24 cellular contexts compared by ENCODE assay signal in the genomic region with DNA sequence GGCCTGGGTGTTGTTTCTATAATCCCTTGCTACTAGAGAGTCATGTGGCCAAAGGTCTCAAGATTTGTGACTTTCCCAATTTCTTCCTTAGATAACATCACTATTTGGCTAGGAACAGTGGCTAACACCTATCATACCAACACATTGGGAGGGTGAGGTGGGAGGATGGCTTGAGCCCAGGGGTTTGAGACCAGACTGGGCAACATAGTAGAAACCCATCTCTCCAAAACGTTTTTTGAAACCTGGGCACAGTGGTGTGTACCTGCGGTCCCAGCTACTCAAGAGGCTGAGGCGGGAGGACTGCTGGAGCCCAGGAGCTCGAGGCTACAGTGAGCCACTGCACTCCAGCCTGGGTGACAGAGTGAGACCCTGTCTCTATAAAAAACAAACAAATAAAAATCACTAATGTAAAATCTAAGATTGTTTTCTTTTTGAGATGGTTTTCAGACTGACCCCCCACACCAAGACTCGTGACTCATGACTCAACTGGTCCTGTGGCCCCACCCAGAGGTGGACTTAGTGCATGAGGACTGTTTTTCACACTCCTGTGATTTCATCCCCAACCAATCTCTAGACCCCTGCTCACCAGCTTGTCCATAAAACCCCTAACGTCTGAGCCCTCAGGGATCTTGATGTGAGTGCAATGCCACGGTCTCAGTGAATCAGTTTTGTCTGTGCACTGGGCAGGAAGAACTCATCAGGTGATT.
"Had no signal": no experiment of that assay in that cellular context is flagged by ENCODE, and none has a peak within 500 bp of the region (broad histone marks: within the 10 kb centered on the region; RNA-seq: fewer than 3 reads in every experiment).

No MANE protein-coding gene starts in this region.

- H3K9me3 Mint-ChIP-seq: activated T-helper 2 cell treated with anti-CD3 and anti-CD28 coated beads, Interferon-gamma antibody, Interleukin-2, Interleukin-4, amounts not matched to agents 10 μg/mL and 5 μg/mL and 100 μg/mL, durations not matched to agents 14 hours and 24 hours and 36 hours had no signal

- H3K27me3 ChIP-seq: gastroesophageal sphincter had no signal

- H3K27ac ChIP-seq: gastroesophageal sphincter had no signal

- H3K27ac Mint-ChIP-seq: activated CD4-positive, alpha-beta T cell treated with anti-CD3 and anti-CD28 coated beads for 36 hours; activated naive CD8-positive, alpha-beta T cell treated with anti-CD3 and anti-CD28 coated beads for 36 hours; activated T-helper 2 cell treated with anti-CD3 and anti-CD28 coated beads, Interferon-gamma antibody, Interleukin-2, Interleukin-4, amounts not matched to agents 10 μg/mL and 5 μg/mL and 100 μg/mL, durations not matched to agents 14 hours and 24 hours and 36 hours; natural killer cell treated with Interleukin-12 subunit alpha and Interleukin-12 subunit beta and Interleukin-15 and Interleukin-18, amount 100 ng/mL, for 72 hours; progenitor cell of endocrine pancreas; T-helper 1 cell treated with Interleukin-12 subunit alpha and Interleukin-12 subunit beta and Interleukin-4 antibody, amounts not matched to agents 30 μg/mL and 1 μg/mL, for 36 hours; WTC11 had no signal

- H3K36me3 ChIP-seq: gastroesophageal sphincter had no signal

- H3K36me3 Mint-ChIP-seq: activated naive CD8-positive, alpha-beta T cell treated with anti-CD3 and anti-CD28 coated beads for 36 hours; natural killer cell treated with Interleukin-12 subunit alpha and Interleukin-12 subunit beta and Interleukin-15 and Interleukin-18, amount 100 ng/mL, for 72 hours had no signal

- H3K4me1 ChIP-seq: gastroesophageal sphincter had no signal

- H3K9me3 ChIP-seq: gastroesophageal sphincter had no signal

- H3K4me1 Mint-ChIP-seq: activated CD4-positive, alpha-beta T cell treated with anti-CD3 and anti-CD28 coated beads for 36 hours; activated naive CD8-positive, alpha-beta T cell treated with anti-CD3 and anti-CD28 coated beads for 36 hours; central memory CD8-positive, alpha-beta T cell had no signal

- H3K4me3 Mint-ChIP-seq: activated CD4-positive, alpha-beta T cell treated with anti-CD3 and anti-CD28 coated beads for 36 hours; activated naive CD8-positive, alpha-beta T cell treated with anti-CD3 and anti-CD28 coated beads for 36 hours; activated T-cell treated with anti-CD3 and anti-CD28 coated beads, Interleukin-2, amount 50 U/mL, for 4 hours; central memory CD8-positive, alpha-beta T cell; natural killer cell treated with Interleukin-12 subunit alpha and Interleukin-12 subunit beta and Interleukin-15 and Interleukin-18, amount 100 ng/mL, for 72 hours; T-helper 1 cell treated with Interleukin-12 subunit alpha and Interleukin-12 subunit beta and Interleukin-4 antibody, amounts not matched to agents 30 μg/mL and 1 μg/mL, for 36 hours; WTC11 had no signal

- H3K4me3 ChIP-seq: gastroesophageal sphincter, lung had no signal

- ATAC-seq: activated CD4-positive, alpha-beta T cell treated with anti-CD3 and anti-CD28 coated beads for 36 hours; activated T-cell treated with anti-CD3 and anti-CD28 coated beads, Interleukin-2, amount 50 U/mL, for 4 hours; esophagus mucosa; gastroesophageal sphincter; left lobe of liver; natural killer cell treated with Interleukin-12 subunit alpha and Interleukin-12 subunit beta and Interleukin-15 and Interleukin-18, amount 100 ng/mL, for 72 hours; stimulated activated naive CD8-positive, alpha-beta T cell treated with anti-CD3 and anti-CD28 coated beads, Interleukin-15, Interleukin-2, amounts not matched to agents 100 U/mL and 50 U/mL, for 24 hours; WTC11 had no signal

- DNase-seq: activated CD4-positive, alpha-beta T cell treated with anti-CD3 and anti-CD28 coated beads for 36 hours; activated CD4-positive, alpha-beta T cell treated with anti-CD3 and anti-CD28 coated beads, Interleukin-2, amount 50 U/mL, for 48 hours; activated CD8-positive, alpha-beta memory T cell treated with anti-CD3 and anti-CD28 coated beads, Interleukin-2, amount 50 U/mL, for 48 hours; activated naive CD4-positive, alpha-beta T cell; activated naive CD8-positive, alpha-beta T cell treated with anti-CD3 and anti-CD28 coated beads for 36 hours; activated T-cell treated with anti-CD3 and anti-CD28 coated beads, Interleukin-2, amount 50 U/mL, for 4 hours; effector memory CD4-positive, alpha-beta T cell; head of caudate nucleus; kidney; midbrain; retina; stimulated activated CD4-positive, alpha-beta T cell treated with anti-CD3 and anti-CD28 coated beads, Interleukin-4, amount 100 ng/mL, for 24 hours; stimulated activated naive CD8-positive, alpha-beta T cell treated with anti-CD3 and anti-CD28 coated beads, Interleukin-15, Interleukin-2, amounts not matched to agents 100 U/mL and 50 U/mL, for 24 hours; T1000 had no signal
